Comparison of ENCODE assay signal across 19 cellular contexts in genomic region chr5:96282020-96282419, GRCh38.
"Had no signal": no experiment of that assay in that cellular context is flagged by ENCODE, and none has a peak within 500 bp of the region (broad histone marks: within the 10 kb centered on the region; RNA-seq: fewer than 3 reads in every experiment).

No MANE protein-coding gene starts in this region.

- H3K27ac ChIP-seq: left lung, pancreas, prostate gland, spleen, tibial artery, upper lobe of left lung, uterus had no signal

- ATAC-seq: left lung; natural killer cell; pancreas; sciatic nerve; stimulated activated memory B cell treated with anti-CD40 and anti-IgM and Interleukin-4, amounts not matched to agents 10 μg/mL and 1 μg/mL and 100 μg/mL, for 72 hours had no signal

- H3K4me1 ChIP-seq: left lung, pancreas, spleen, upper lobe of left lung, uterus had no signal

- H3K36me3 ChIP-seq: esophagus squamous epithelium, left lung, pancreas, prostate gland, spleen, tibial artery, upper lobe of left lung, uterus had no signal

- DNase-seq: effector memory CD4-positive, alpha-beta T cell; esophagus squamous epithelium; foreskin fibroblast; hippocampal formation; kidney glomerular epithelial cell; left lung; natural killer cell; pancreas; spleen; stimulated activated CD4-positive, alpha-beta T cell treated with anti-CD3 and anti-CD28 coated beads, Interleukin-15, amount 100 ng/mL, for 24 hours; stimulated activated CD4-positive, alpha-beta T cell treated with anti-CD3 and anti-CD28 coated beads, Interleukin-1b, Interleukin-23, amount 100 ng/mL, for 48 hours; stimulated activated CD4-positive, alpha-beta T cell treated with anti-CD3 and anti-CD28 coated beads, Interleukin-4, amount 100 ng/mL, for 24 hours; tibial artery; upper lobe of left lung; uterus had no signal

- H3K27me3 ChIP-seq: esophagus squamous epithelium, left lung, pancreas, spleen, tibial artery, upper lobe of left lung, uterus had no signal

- H3K4me3 ChIP-seq: esophagus squamous epithelium, left lung, lung, pancreas, prostate gland, spleen, tibial artery, upper lobe of left lung, uterus had no signal

- H3K9me3 ChIP-seq: esophagus squamous epithelium, left lung, pancreas, prostate gland, spleen, tibial artery, upper lobe of left lung, uterus had no signal
